ENCODE assay signal across 16 cellular contexts in genomic region chr9:107119294-107119693, GRCh38.
"Had no signal": no experiment of that assay in that cellular context is flagged by ENCODE, and none has a peak within 500 bp of the region (broad histone marks: within the 10 kb centered on the region; RNA-seq: fewer than 3 reads in every experiment).

No MANE protein-coding gene starts in this region.

- H3K27ac ChIP-seq: esophagus squamous epithelium, pancreas, right lobe of liver, suprapubic skin, thyroid gland had no signal

- H3K4me3 ChIP-seq: esophagus squamous epithelium, pancreas, right lobe of liver, suprapubic skin, thyroid gland had no signal

- H3K27me3 ChIP-seq: pancreas, right lobe of liver, suprapubic skin, thyroid gland had no signal

- H3K36me3 ChIP-seq: esophagus squamous epithelium, pancreas, right lobe of liver, suprapubic skin, thyroid gland had no signal

- DNase-seq: dermis blood vessel endothelial cell; esophagus squamous epithelium; foreskin fibroblast; head of caudate nucleus; immature natural killer cell; mesendoderm; naive B cell; occipital lobe; pancreas; right lobe of liver; stimulated activated CD4-positive, alpha-beta T cell treated with anti-CD3 and anti-CD28 coated beads, Interleukin-4, amount 100 ng/mL, for 1 hour; stimulated activated CD8-positive, alpha-beta memory T cell treated with anti-CD3 and anti-CD28 coated beads, Interleukin-4, amount 100 ng/mL, for 48 hours; stimulated activated naive CD8-positive, alpha-beta T cell treated with anti-CD3 and anti-CD28 coated beads, Interleukin-15, Interleukin-2, amounts not matched to agents 100 U/mL and 50 U/mL, for 24 hours; thyroid gland had no signal

- H3K4me1 ChIP-seq: esophagus squamous epithelium, pancreas, suprapubic skin, thyroid gland had no signal

- ATAC-seq: pancreas; stimulated activated effector memory CD8-positive, alpha-beta T cell treated with anti-CD3 and anti-CD28 coated beads, Interleukin-12 subunit alpha, Interleukin-12 subunit beta, amount 100 ng/mL, for 72 hours; stimulated activated naive CD8-positive, alpha-beta T cell treated with anti-CD3 and anti-CD28 coated beads, Interleukin-15, Interleukin-2, amounts not matched to agents 100 U/mL and 50 U/mL, for 24 hours had no signal

- H3K9me3 ChIP-seq: esophagus squamous epithelium, pancreas, right lobe of liver, suprapubic skin, thyroid gland had no signal
